In the genomic region with DNA sequence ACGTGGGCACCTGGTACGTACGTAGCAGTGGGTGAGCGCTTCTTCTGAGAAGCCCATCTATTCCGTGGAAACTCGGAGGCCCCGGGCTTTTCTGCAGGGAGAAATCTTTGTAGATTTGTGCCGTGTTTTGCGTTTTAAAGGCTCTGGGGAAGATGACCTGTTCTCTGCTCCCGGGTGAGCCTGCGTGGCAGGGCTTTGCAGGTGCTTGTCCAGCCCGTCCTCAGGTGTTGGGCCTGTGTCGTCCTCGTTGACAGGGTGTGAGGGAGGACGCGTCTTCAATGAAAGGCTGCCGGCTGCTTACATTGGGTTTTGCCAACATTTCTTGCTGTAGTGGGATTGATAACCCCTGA, we compare ENCODE assay signal across 20 cellular contexts.
DNase-seq lines count a peak whose midpoint lies in the region; ATAC-seq, FAIRE-seq and TF ChIP-seq lines count a peak whose summit lies in the region.
"Had no signal": no experiment of that assay in that cellular context is flagged by ENCODE, and none has a peak within 500 bp of the region (broad histone marks: within the 10 kb centered on the region; RNA-seq: fewer than 3 reads in every experiment).

No MANE protein-coding gene starts in this region.

- H3K9me3 Mint-ChIP-seq in chondrocyte (ENCODE audit: low read depth): no peaks in the 10 kb centered on the region
- H3K9me3 Mint-ChIP-seq in activated T-helper 1 cell treated with anti-CD3 and anti-CD28 coated beads, Interleukin-12 subunit alpha, Interleukin-12 subunit beta, Interleukin-2, Interleukin-4 antibody, amounts not matched to agents 30 ng/mL and 10 ng/mL and 1 ng/mL, durations not matched to agents 14 hours and 24 hours and 36 hours: no peaks in the 10 kb centered on the region
- H3K9me3 Mint-ChIP-seq: CD14-positive monocyte; CD4-positive, alpha-beta T cell; CD8-positive, alpha-beta memory T cell had no signal

- intact Hi-C loops in kidney (cut with DNase I): no loop called here
- intact Hi-C loops in aorta (cut with DNase I): no loop called here
- intact Hi-C loops in activated T-helper 1 cell treated with anti-CD3 and anti-CD28 coated beads, Interleukin-12 subunit alpha, Interleukin-12 subunit beta, Interleukin-2, Interleukin-4 antibody, amounts not matched to agents 30 ng/mL and 10 ng/mL and 1 ng/mL, durations not matched to agents 14 hours and 24 hours and 36 hours (cut with micrococcal nuclease): no loop called here

- no peaks in the 10 kb centered on the region for H3K27me3 Mint-ChIP-seq in chondrocyte (ENCODE audit: low read depth)
- no peaks in the 10 kb centered on the region for H3K27me3 Mint-ChIP-seq in activated T-helper 1 cell treated with anti-CD3 and anti-CD28 coated beads, Interleukin-12 subunit alpha, Interleukin-12 subunit beta, Interleukin-2, Interleukin-4 antibody, amounts not matched to agents 30 ng/mL and 10 ng/mL and 1 ng/mL, durations not matched to agents 14 hours and 24 hours and 36 hours (ENCODE audit: insufficient read depth)
- H3K27me3 Mint-ChIP-seq: CD4-positive, alpha-beta T cell; CD8-positive, alpha-beta memory T cell had no signal

- H3K36me3 Mint-ChIP-seq in chondrocyte (ENCODE audit: low read depth): peaks cover 35% of the 10 kb centered on the region
- peaks cover 37% of the 10 kb centered on the region for H3K36me3 Mint-ChIP-seq in activated T-helper 1 cell treated with anti-CD3 and anti-CD28 coated beads, Interleukin-12 subunit alpha, Interleukin-12 subunit beta, Interleukin-2, Interleukin-4 antibody, amounts not matched to agents 30 ng/mL and 10 ng/mL and 1 ng/mL, durations not matched to agents 14 hours and 24 hours and 36 hours (ENCODE audit: low read depth)

- H3K79me2 ChIP-seq in osteoblast (ENCODE audit: insufficient read depth, low read length): no peaks in the 10 kb centered on the region

- no peak overlapping the region for H3K27ac Mint-ChIP-seq in chondrocyte (ENCODE audit: unreplicated experiment)
- H3K27ac Mint-ChIP-seq in activated T-helper 1 cell treated with anti-CD3 and anti-CD28 coated beads, Interleukin-12 subunit alpha, Interleukin-12 subunit beta, Interleukin-2, Interleukin-4 antibody, amounts not matched to agents 30 ng/mL and 10 ng/mL and 1 ng/mL, durations not matched to agents 14 hours and 24 hours and 36 hours: no peak overlapping the region
- H3K27ac Mint-ChIP-seq: CD4-positive, alpha-beta T cell had no signal

- H3K4me3 ChIP-seq in kidney (ENCODE audit: low read length in 2 of 2) (no peak overlapping the region), osteoblast (ENCODE audit: insufficient read depth, low read length) (no peak overlapping the region), aorta (ENCODE audit: low read length in 2 of 2) (no peak overlapping the region)
- H3K4me3 ChIP-seq: GM12878 had no signal

- no peak overlapping the region for H2AFZ ChIP-seq in osteoblast (ENCODE audit: low read length)

- no peak overlapping the region for H3K4me3 Mint-ChIP-seq in chondrocyte (ENCODE audit: unreplicated experiment)
- no peak overlapping the region for H3K4me3 Mint-ChIP-seq in activated T-helper 1 cell treated with anti-CD3 and anti-CD28 coated beads, Interleukin-12 subunit alpha, Interleukin-12 subunit beta, Interleukin-2, Interleukin-4 antibody, amounts not matched to agents 30 ng/mL and 10 ng/mL and 1 ng/mL, durations not matched to agents 14 hours and 24 hours and 36 hours
- H3K4me3 Mint-ChIP-seq: CD14-positive monocyte; CD4-positive, alpha-beta T cell; CD8-positive, alpha-beta memory T cell had no signal

- H3K4me2 ChIP-seq in osteoblast (ENCODE audit: insufficient read depth, low read length): no peak overlapping the region

- H3K9me3 ChIP-seq in kidney (ENCODE audit: control insufficient read depth in 1 of 2, low read length in 2 of 2): no peaks in the 10 kb centered on the region
- no peaks in the 10 kb centered on the region for H3K9me3 ChIP-seq in osteoblast (ENCODE audit: low read depth, low read length)
- no peaks in the 10 kb centered on the region for H3K9me3 ChIP-seq in aorta (ENCODE audit: control insufficient read depth, low read length)

- in situ Hi-C loops in GM13976 (cut with MboI; ENCODE audit: low sequenced_read_pairs, unreplicated experiment): loop anchor here (10.0 kb wide), 1 partner anchor 142 kb away; no protein-coding TSS in a partner anchor

- 93 to 96% methylated on average over 17 of the region's 17 CpGs for WGBS in aorta, 2 donors

- H3K4me1 ChIP-seq in kidney (ENCODE audit: control insufficient read depth in 1 of 2, insufficient read depth in 1 of 2, low read depth in 1 of 2, low read length in 2 of 2) (no peaks in the 10 kb centered on the region), osteoblast (ENCODE audit: insufficient read depth, low read length) (peaks cover 12% of the 10 kb centered on the region), aorta (ENCODE audit: control insufficient read depth in 1 of 2, insufficient read depth in 2 of 2, low read length in 2 of 2) (no peaks in the 10 kb centered on the region)

- H3K27ac ChIP-seq in kidney (ENCODE audit: low read depth in 2 of 2, low read length in 2 of 2) (no peak overlapping the region), osteoblast (ENCODE audit: low read depth, low read length) (no peak overlapping the region), aorta (ENCODE audit: low read depth in 1 of 2, low read length in 2 of 2) (no peak overlapping the region), caudate nucleus (ENCODE audit: low read depth, low read length) (no peak overlapping the region)

- no peak for TF ChIP-seq CTCF in chondrocyte (IDR thresholded peaks at IDR 0.05)
- no peak for TF ChIP-seq CTCF in kidney (IDR thresholded peaks at IDR 0.05; ENCODE audit: borderline replicate concordance, extremely low read depth, insufficient read depth)
- no peak for TF ChIP-seq CTCF in osteoblast (IDR thresholded peaks at IDR 0.05; ENCODE audit: extremely low read depth, low read depth, low read length)
- no peak for TF ChIP-seq CTCF in GM13976 (IDR thresholded peaks at IDR 0.05; ENCODE audit: borderline replicate concordance, control extremely low read depth, extremely low read depth, insufficient read depth, missing control alignments)

- no peak for FAIRE-seq in kidney (lab: Jason Lieb, UNC)
- FAIRE-seq: D721Med, GM12878, GM18507, H54 had no signal

- peaks cover 17 to 20% of the 10 kb centered on the region in 2 donors for H3K36me3 ChIP-seq in kidney (ENCODE audit: control insufficient read depth in 1 of 2, insufficient read depth in 2 of 2, low read length in 2 of 2)
- H3K36me3 ChIP-seq in osteoblast (ENCODE audit: insufficient read depth, low read length): peaks cover 18% of the 10 kb centered on the region
- peaks cover 0 to 4% of the 10 kb centered on the region in 2 donors for H3K36me3 ChIP-seq in aorta (ENCODE audit: control insufficient read depth in 1 of 2, insufficient read depth in 2 of 2, low read length in 1 of 2)

- ATAC-seq in aorta (ENCODE audit: low FRiP score): no peak
- ATAC-seq: GM12878 had no signal

- DNase-seq in chondrocyte (ENCODE audit: low spot score) (peak; percentile 38), kidney (peak; percentile 43), osteoblast (ENCODE audit: insufficient read length, low spot score, missing footprints) (peak; percentile 75), aorta (peak; percentile 35 to 42), caudate nucleus (lab: John Stamatoyannopoulos, UW) (no peak), GM13976 (ENCODE audit: low spot score) (no peak)
- no peak for DNase-seq in activated T-helper 1 cell treated with anti-CD3 and anti-CD28 coated beads, Interleukin-12 subunit alpha, Interleukin-12 subunit beta, Interleukin-2, Interleukin-4 antibody, amounts not matched to agents 30 ng/mL and 10 ng/mL and 1 ng/mL, durations not matched to agents 14 hours and 24 hours and 36 hours (ENCODE audit: low spot score)
- DNase-seq: CD4-positive, alpha-beta T cell; CD8-positive, alpha-beta memory T cell; DMS 273 treated with DMSO at 0.1 percent for 48 hours; DMS79; EL; GDM1; GOT3; HCEC 1CT had no signal

- no peaks in the 10 kb centered on the region for H3K4me1 Mint-ChIP-seq in chondrocyte (ENCODE audit: low read depth)
- no peaks in the 10 kb centered on the region for H3K4me1 Mint-ChIP-seq in activated T-helper 1 cell treated with anti-CD3 and anti-CD28 coated beads, Interleukin-12 subunit alpha, Interleukin-12 subunit beta, Interleukin-2, Interleukin-4 antibody, amounts not matched to agents 30 ng/mL and 10 ng/mL and 1 ng/mL, durations not matched to agents 14 hours and 24 hours and 36 hours (ENCODE audit: low read depth)
- H3K4me1 Mint-ChIP-seq: CD14-positive monocyte had no signal

- no peaks in the 10 kb centered on the region for H4K20me1 ChIP-seq in osteoblast (ENCODE audit: insufficient read depth, low read length)

- no peak overlapping the region for H3K9ac ChIP-seq in kidney (ENCODE audit: low read length in 2 of 2)

- H3K27me3 ChIP-seq in osteoblast (ENCODE audit: insufficient read depth, low read length) (no peaks in the 10 kb centered on the region), aorta (ENCODE audit: control insufficient read depth in 1 of 2, insufficient read depth in 2 of 2, low read length in 1 of 2) (no peaks in the 10 kb centered on the region)

Comparison
In these comparisons a context has a peak if more than half of its experiments do, and no peak if none do; other contexts are left out.
1. DNase-seq: peak in chondrocyte (single experiment), kidney (single experiment), osteoblast (single experiment) and aorta (2 of 2); none in activated T-helper 1 cell treated with anti-CD3 and anti-CD28 coated beads, Interleukin-12 subunit alpha, Interleukin-12 subunit beta, Interleukin-2, Interleukin-4 antibody, amounts not matched to agents 30 ng/mL and 10 ng/mL and 1 ng/mL, durations not matched to agents 14 hours and 24 hours and 36 hours (single experiment), caudate nucleus (0 of 61) and GM13976 (single experiment).